8 cellular contexts compared by ENCODE assay signal in genomic region chr11:47184711-47185304, GRCh38. TPM values are rescaled to one million over a fixed set of nuclear protein-coding genes. Genes with fewer than 3 reads are reported as not detected.
DNase-seq lines count a peak whose midpoint lies in the region; ATAC-seq and TF ChIP-seq lines count a peak whose summit lies in the region.

No MANE protein-coding gene starts in this region.

- H3F3A ChIP-seq in PC-9 (ENCODE audit: insufficient read depth, low read depth): peaks cover 51% of the 10 kb centered on the region

- H4K20me1 ChIP-seq in PC-9 (ENCODE audit: insufficient read depth): peaks cover 24% of the 10 kb centered on the region

- H3K4me1 ChIP-seq in ACC112 (ENCODE audit: control insufficient read depth, insufficient read depth, low read length, unreplicated experiment) (peaks cover 15% of the 10 kb centered on the region), PC-9 (replicated peaks; ENCODE audit: insufficient read depth) (peaks cover 43% of the 10 kb centered on the region), esophagus muscularis mucosa (peaks cover 40 to 72% (median 70%) of the 10 kb centered on the region in 4 donors)
- peaks cover 7 to 12% of the 10 kb centered on the region in 2 donors for H3K4me1 ChIP-seq in naive thymus-derived CD4-positive, alpha-beta T cell (ENCODE audit: control insufficient read depth in 2 of 2, insufficient read depth in 2 of 2, low read length in 2 of 2)

- H3K4me3 ChIP-seq in ACC112 (ENCODE audit: low read depth, low read length): peak overlapping the region; percentile 83
- H3K4me3 ChIP-seq in PC-9: peak overlapping the region; percentile 77
- H3K4me3 ChIP-seq in esophagus muscularis mucosa: peak overlapping the region; percentile 74 to 94 (median 83)
- no peak overlapping the region for H3K4me3 ChIP-seq in naive thymus-derived CD4-positive, alpha-beta T cell (ENCODE audit: low read length)

- H3K9me2 ChIP-seq in PC-9 (ENCODE audit: insufficient read depth): no peaks in the 10 kb centered on the region

- peaks cover 0 to 2% (median 0%) of the 10 kb centered on the region in 11 donors for H3K9me3 Mint-ChIP-seq in naive thymus-derived CD4-positive, alpha-beta T cell

- no peak for ATAC-seq in naive thymus-derived CD4-positive, alpha-beta T cell
- ATAC-seq in HG02885 (IDR thresholded peaks at IDR 0.05; ENCODE audit: poor library complexity, unreplicated experiment) (no peak), GM18861 (IDR thresholded peaks at IDR 0.05; ENCODE audit: unreplicated experiment) (no peak)

- POLR2A ChIA-PET in PC-9 (lab: Charles Lee; ENCODE audit: unreplicated experiment): interaction anchor here (0.6 to 1.3 kb wide), 11 partner anchors 20 to 879 kb away, joined by 3 to 69 read pairs (median 4); partner anchors contain the start of genes DDB2 and NR1H3
- POLR2A ChIA-PET in naive thymus-derived CD4-positive, alpha-beta T cell (lab: Charles Lee): interaction anchor here (0.7 to 0.9 kb wide), 3 partner anchors 7 to 395 kb away, joined by 3 read pairs; no protein-coding TSS in a partner anchor

- CTCF ChIA-PET in PC-9 (lab: Charles Lee): interaction anchor here (0.6 to 1.9 kb wide), 6 partner anchors 9 to 300 kb away, joined by 3 to 12 read pairs (median 4); partner anchors contain the start of genes ACP2 and DDB2
- CTCF ChIA-PET in naive thymus-derived CD4-positive, alpha-beta T cell (lab: Charles Lee): no interaction called here

- H3K27me3 Mint-ChIP-seq in naive thymus-derived CD4-positive, alpha-beta T cell: peaks cover 4 to 36% (median 13%) of the 10 kb centered on the region in 5 donors

- TF ChIP-seq EP300 in esophagus muscularis mucosa (IDR thresholded peaks at IDR 0.05): no peak

- no peak overlapping the region for H2AFZ ChIP-seq in ACC112 (ENCODE audit: low read length, unreplicated experiment)
- H2AFZ ChIP-seq in PC-9: 0 out of 2 replicates have a peak overlapping the region, but pooled peaks have one; percentile 81

- no TSS peak for BruUV-seq in PC-9 (replicated peaks; lab: Mats Ljungman, UMichigan)

- TF ChIP-seq POLR2A in esophagus muscularis mucosa (IDR thresholded peaks at IDR 0.05; ENCODE audit: low read depth): no peak

- no peaks in the 10 kb centered on the region for H3K36me3 ChIP-seq in ACC112 (ENCODE audit: insufficient read depth, low read length)
- peaks cover 14% of the 10 kb centered on the region; the same call in 1 of the 2 replicates for H3K36me3 ChIP-seq in PC-9 (ENCODE audit: low read depth)
- peaks cover 0 to 27% (median 9%) of the 10 kb centered on the region in 4 donors for H3K36me3 ChIP-seq in esophagus muscularis mucosa
- no peaks in the 10 kb centered on the region for H3K36me3 ChIP-seq in naive thymus-derived CD4-positive, alpha-beta T cell (ENCODE audit: control insufficient read depth in 2 of 3, insufficient read depth in 3 of 3, low read length in 3 of 3)

- WGBS in esophagus muscularis mucosa: no CpG with 5 or more reads among the region's 13 CpGs

- H3K36me3 Mint-ChIP-seq in naive thymus-derived CD4-positive, alpha-beta T cell: no peaks in the 10 kb centered on the region

- H3K79me2 ChIP-seq in ACC112 (ENCODE audit: control insufficient read depth, insufficient read depth, low read length, unreplicated experiment) (no peaks in the 10 kb centered on the region), PC-9 (ENCODE audit: low read depth) (peaks cover 38% of the 10 kb centered on the region)

- no peak overlapping the region for H3K27ac Mint-ChIP-seq in naive thymus-derived CD4-positive, alpha-beta T cell

- H3K27ac ChIP-seq in ACC112 (ENCODE audit: low read depth, low read length) (no peak overlapping the region), PC-9 (peak overlapping the region; percentile 35; the same call in 1 of the 2 replicates), esophagus muscularis mucosa (replicated peaks in 1 of 4) (peak overlapping the region; percentile 91 to 97 (median 95))
- H3K27ac ChIP-seq in naive thymus-derived CD4-positive, alpha-beta T cell (ENCODE audit: low read depth, low read length): no peak overlapping the region

- intact Hi-C loops in PC-9 (cut with micrococcal nuclease; ENCODE audit: unreplicated experiment): loop anchor here (1.0 kb wide), 3 partner anchors 31 to 72 kb away; partner anchors contain the start of genes ACP2 and NR1H3
- intact Hi-C loops in esophagus muscularis mucosa (cut with DNase I): loop anchor here (2.0 kb wide), 1 partner anchor 30 kb away; the partner anchor contains the start of gene DDB2
- intact Hi-C loops in naive thymus-derived CD4-positive, alpha-beta T cell (cut with micrococcal nuclease): no loop called here

- no peaks in the 10 kb centered on the region for H3K9me3 ChIP-seq in PC-9 (ENCODE audit: insufficient read depth, low read depth)
- H3K9me3 ChIP-seq in esophagus muscularis mucosa: no peaks in the 10 kb centered on the region
- no peaks in the 10 kb centered on the region for H3K9me3 ChIP-seq in naive thymus-derived CD4-positive, alpha-beta T cell (ENCODE audit: control insufficient read depth in 2 of 3, low read length in 3 of 3)

- peak overlapping the region in 8 of 10 donors; percentile 8 to 89 (median 39) for H3K4me3 Mint-ChIP-seq in naive thymus-derived CD4-positive, alpha-beta T cell

- TF ChIP-seq CTCF in PC-9 (conservative IDR thresholded peaks at IDR 0.05): no peak
- TF ChIP-seq CTCF in esophagus muscularis mucosa (IDR thresholded peaks at IDR 0.05): no peak

- peak overlapping the region; percentile 98 for H3K4me2 ChIP-seq in PC-9

- H3K27me3 ChIP-seq in ACC112 (ENCODE audit: insufficient read depth, low read length) (no peaks in the 10 kb centered on the region), PC-9 (ENCODE audit: insufficient read depth, low read depth) (no peaks in the 10 kb centered on the region), esophagus muscularis mucosa (peaks cover 0 to 5% (median 0%) of the 10 kb centered on the region in 4 donors)
- H3K27me3 ChIP-seq in naive thymus-derived CD4-positive, alpha-beta T cell (ENCODE audit: control insufficient read depth in 2 of 2, insufficient read depth in 2 of 2, low read length in 2 of 2): peaks cover 0 to 14% of the 10 kb centered on the region in 2 donors

- H3K4me1 Mint-ChIP-seq in naive thymus-derived CD4-positive, alpha-beta T cell: peaks cover 0 to 9% (median 5%) of the 10 kb centered on the region in 7 donors

- DNase-seq in PC-9 (no peak), esophagus muscularis mucosa (ENCODE audit: extremely low spot score) (no peak), NCI-H2171 treated with DMSO at 0.1 percent for 48 hours (lab: John Stamatoyannopoulos, UW) (no peak), RKO (ENCODE audit: low spot score) (no peak)
- DNase-seq in naive thymus-derived CD4-positive, alpha-beta T cell: no peak

RNA-seq across cellular contexts. Expression of gene PACSIN3, which starts 1.4 kb away (rescaled TPM):
- 113 and 114 TPM in 2 replicates for total RNA-seq in PC-9 (2021)
- 10 to 100 TPM; 43.6 to 89.9 (median 56.0) TPM for total RNA-seq in esophagus muscularis mucosa
- 1 to 10 TPM in 1 of 5 experiments, under 1 TPM in 1, not detected in 3; 0.34 to 4.3 TPM for total RNA-seq in naive thymus-derived CD4-positive, alpha-beta T cell
- under 1 TPM in 1 of 2 donors, not detected in 1; 0.82 TPM for polyA plus RNA-seq in naive thymus-derived CD4-positive, alpha-beta T cell

RNA-seq across cellular contexts. Expression of gene ARFGAP2, which starts 8.1 kb away (rescaled TPM):
- 122 and 130 TPM in 2 replicates for total RNA-seq in PC-9 (2021)
- 100 to 1,000 TPM in 3 of 4 donors, 10 to 100 TPM in 1; 92.5 to 141 (median 120) TPM for total RNA-seq in esophagus muscularis mucosa
- 100 to 1,000 TPM; 107 to 220 (median 155) TPM for total RNA-seq in naive thymus-derived CD4-positive, alpha-beta T cell
- 100 to 1,000 TPM; 117 to 121 TPM for polyA plus RNA-seq in naive thymus-derived CD4-positive, alpha-beta T cell

RNA-seq across cellular contexts. Expression of gene DDB2, which starts 30.0 kb away (rescaled TPM):
- total RNA-seq in PC-9 (2021): 72.3 and 85.2 TPM in 2 replicates
- 10 to 100 TPM; 22.6 to 37.8 (median 25.4) TPM for total RNA-seq in esophagus muscularis mucosa
- total RNA-seq in naive thymus-derived CD4-positive, alpha-beta T cell: 100 to 1,000 TPM in 2 of 5 experiments, 10 to 100 TPM in 3; 65.4 to 135 (median 93.4) TPM
- polyA plus RNA-seq in naive thymus-derived CD4-positive, alpha-beta T cell: 10 to 100 TPM; 32.9 to 35.4 TPM

Comparison
In these comparisons a context has a peak if more than half of its experiments do, and no peak if none do; other contexts are left out.
1. H3K27ac ChIP-seq: peak in PC-9 (single experiment) and esophagus muscularis mucosa (4 of 4); none in ACC112 (single experiment) and naive thymus-derived CD4-positive, alpha-beta T cell (single experiment).
2. RNA of gene PACSIN3, which starts 1.4 kb away (total RNA-seq): 113 to 114 TPM in PC-9 and 43.6 to 89.9 TPM in esophagus muscularis mucosa; 0.34 to 4.3 TPM in naive thymus-derived CD4-positive, alpha-beta T cell; every median in the first group is over 4 times any median in the second.
3. intact Hi-C loops: an anchor here in PC-9 (1.0 kb wide) and esophagus muscularis mucosa (2.0 kb wide); none called in naive thymus-derived CD4-positive, alpha-beta T cell.